In the genomic region with DNA sequence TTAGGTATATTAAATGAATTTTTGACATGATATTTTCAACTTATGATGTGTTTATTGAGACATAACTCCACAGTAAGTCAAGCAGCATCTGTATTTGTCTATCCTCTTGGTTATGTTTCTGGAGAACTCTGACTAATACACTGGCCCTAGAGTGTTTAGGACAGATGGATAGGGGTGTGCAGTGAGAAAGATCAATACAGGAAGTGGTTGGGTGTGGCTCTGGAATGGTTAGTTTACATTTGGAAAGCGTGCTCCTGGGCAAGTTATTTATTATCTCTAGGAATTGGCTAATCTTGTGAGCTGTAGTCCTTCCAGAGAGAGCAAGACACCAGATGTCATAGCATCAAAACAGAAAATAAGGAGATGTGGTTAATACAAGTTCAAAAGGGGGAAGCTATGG, we compare ENCODE assay signal across 20 cellular contexts. TPM values are rescaled to one million over a fixed set of nuclear protein-coding genes. Genes with fewer than 3 reads are reported as not detected.
DNase-seq lines count a peak whose midpoint lies in the region; ATAC-seq and TF ChIP-seq lines count a peak whose summit lies in the region.
"Had no signal": no experiment of that assay in that cellular context is flagged by ENCODE, and none has a peak within 500 bp of the region (broad histone marks: within the 10 kb centered on the region; RNA-seq: fewer than 3 reads in every experiment).

No MANE protein-coding gene starts in this region.

- no peaks in the 10 kb centered on the region for H4K20me1 ChIP-seq in PC-3 (ENCODE audit: low read length)

- no peaks in the 10 kb centered on the region for H3K9me2 ChIP-seq in PC-3 (replicated peaks; ENCODE audit: low read length)

- CTCF ChIA-PET in PC-3 (lab: Charles Lee) = no interaction called here

- H3K9ac ChIP-seq in PC-3 (ENCODE audit: low read length) = no peak overlapping the region

- no peak for ATAC-seq in PC-3
- ATAC-seq in psoas muscle = peak in 2 of 4 donors; percentile 15 to 24
- ATAC-seq in left cardiac atrium = no peak
- no peak for ATAC-seq in Right ventricle myocardium inferior
- ATAC-seq: activated CD8-positive, alpha-beta T cell treated with anti-CD3 and anti-CD28 coated beads for 36 hours; foreskin keratinocyte had no signal

- H3K27ac ChIP-seq in PC-3 (ENCODE audit: low read length) (no peak overlapping the region), psoas muscle (peak overlapping the region; percentile 23)
- H3K27ac ChIP-seq: epithelial cell of prostate, foreskin keratinocyte had no signal

- intact Hi-C loops in PC-3 (cut with micrococcal nuclease) = no loop called here
- intact Hi-C loops in psoas muscle (cut with DNase I) = no loop called here
- intact Hi-C loops in left cardiac atrium (cut with DNase I) = no loop called here
- intact Hi-C loops in Right ventricle myocardium inferior (cut with DNase I) = no loop called here

- H3K79me2 ChIP-seq in PC-3 (ENCODE audit: low read length) = no peaks in the 10 kb centered on the region

- BruUV-seq in PC-3 (replicated peaks; lab: Mats Ljungman, UMichigan) = no TSS peak

- H3K4me3 ChIP-seq in PC-3 (ENCODE audit: low read length) (no peak overlapping the region), psoas muscle (no peak overlapping the region)

- DNase-seq in NCI-H2107 treated with DMSO at 0.1 percent for 48 hours (lab: John Stamatoyannopoulos, UW; ENCODE audit: unreplicated experiment) = peak; percentile 14
- DNase-seq in NCI-H2107 (lab: John Stamatoyannopoulos, UW) = no peak
- peak; percentile 86 for DNase-seq in NCI-H2029 treated with DMSO at 0.1 percent for 48 hours (lab: John Stamatoyannopoulos, UW)
- DNase-seq in PC-3 = peak; percentile 12
- DNase-seq in psoas muscle = no peak
- DNase-seq in left cardiac atrium = no peak
- no peak for DNase-seq in Kasumi-1 (lab: John Stamatoyannopoulos, UW)
- DNase-seq in Right ventricle myocardium inferior (ENCODE audit: missing footprints) = no peak
- DNase-seq: 8988T; activated CD8-positive, alpha-beta T cell treated with anti-CD3 and anti-CD28 coated beads for 36 hours; amniotic stem cell; central memory CD4-positive, alpha-beta T cell; foreskin keratinocyte; KG1; mammary epithelial cell; MV-4-11; nucleus accumbens; RPMI8226; substantia nigra had no signal

- H3F3A ChIP-seq in PC-3 (ENCODE audit: low read length, unreplicated experiment) = no peaks in the 10 kb centered on the region

- no peak overlapping the region for H2AFZ ChIP-seq in PC-3 (ENCODE audit: low read length)

- POLR2A ChIA-PET in PC-3 (lab: Charles Lee; ENCODE audit: unreplicated experiment) = no interaction called here

- TF ChIP-seq CTCF in PC-3 (conservative IDR thresholded peaks at IDR 0.05; ENCODE audit: low read depth, low read length) (no peak), psoas muscle (IDR thresholded peaks at IDR 0.05) (no peak)

- no peaks in the 10 kb centered on the region for H3K36me3 ChIP-seq in PC-3 (ENCODE audit: low read depth, low read length)
- H3K36me3 ChIP-seq in psoas muscle (ENCODE audit: insufficient read depth in 1 of 2, low read depth in 1 of 2) = no peaks in the 10 kb centered on the region

- no peaks in the 10 kb centered on the region for H3K27me3 ChIP-seq in PC-3 (ENCODE audit: low read length)
- no peaks in the 10 kb centered on the region for H3K27me3 ChIP-seq in psoas muscle (ENCODE audit: insufficient read depth in 3 of 3, low read length in 2 of 3)
- H3K27me3 ChIP-seq: foreskin keratinocyte had no signal

- H3K9me3 ChIP-seq in PC-3 (ENCODE audit: low read length) (no peaks in the 10 kb centered on the region), psoas muscle (no peaks in the 10 kb centered on the region)

- no peaks in the 10 kb centered on the region for H3K4me1 ChIP-seq in PC-3 (ENCODE audit: insufficient read depth, low read length)
- H3K4me1 ChIP-seq in psoas muscle = peaks cover 29% of the 10 kb centered on the region
- H3K4me1 ChIP-seq: foreskin keratinocyte had no signal

- WGBS in psoas muscle, 3 donors = 23 to 28% (median 23%) methylated on average over 1 of the region's 1 CpG

- H3K4me2 ChIP-seq in PC-3 (ENCODE audit: low read length) = no peak overlapping the region

RNA-seq across cellular contexts. Expression of a gene that starts 33.7 kb away (rescaled TPM):
- total RNA-seq in PC-3 (2014; rRNA removed) = not detected in 2 replicates
- 10 to 100 TPM; 14.6 to 26.2 (median 21.8) TPM for total RNA-seq in psoas muscle
- 10 to 100 TPM; 10.8 to 24.4 (median 21.4) TPM for polyA plus RNA-seq in psoas muscle
- 1 to 10 TPM; 5.7 to 5.9 TPM for total RNA-seq in left cardiac atrium
- 4.2 TPM for total RNA-seq in Right ventricle myocardium inferior
- total RNA-seq: activated CD8-positive, alpha-beta T cell treated with anti-CD3 and anti-CD28 coated beads for 36 hours had no signal

Comparison
In these comparisons a context has a peak if more than half of its experiments do, and no peak if none do; other contexts are left out.
1. DNase-seq: peak in NCI-H2107 treated with DMSO at 0.1 percent for 48 hours (single experiment), NCI-H2029 treated with DMSO at 0.1 percent for 48 hours (single experiment) and PC-3 (single experiment); none in NCI-H2107 (single experiment), psoas muscle (0 of 2), left cardiac atrium (single experiment), Kasumi-1 (0 of 2) and Right ventricle myocardium inferior (single experiment).